Comparison of ENCODE assay signal across 29 cellular contexts in genomic region chr11:93974759-93975158, GRCh38. TPM values are rescaled to one million over a fixed set of nuclear protein-coding genes. Genes with fewer than 3 reads are reported as not detected.
"Had no signal": no experiment of that assay in that cellular context is flagged by ENCODE, and none has a peak within 500 bp of the region (broad histone marks: within the 10 kb centered on the region; RNA-seq: fewer than 3 reads in every experiment).

No MANE protein-coding gene starts in this region.

- H3K4me1 ChIP-seq: gastrocnemius medialis, neural progenitor cell, psoas muscle, transverse colon, upper lobe of right lung, uterus had no signal

- H3K27me3 ChIP-seq: gastrocnemius medialis, neural progenitor cell, spleen, transverse colon, upper lobe of right lung, uterus had no signal

- H3K9ac ChIP-seq: neural progenitor cell had no signal

- H3K27ac Mint-ChIP-seq: effector memory CD8-positive, alpha-beta T cell; memory B cell; mesothelial cell of epicardium; naive thymus-derived CD4-positive, alpha-beta T cell; nephron; neural progenitor cell; stimulated activated memory B cell treated with anti-CD40 and anti-IgM and Interleukin-4, amounts not matched to agents 10 μg/mL and 1 μg/mL and 100 μg/mL, for 72 hours; stimulated activated naive CD8-positive, alpha-beta T cell treated with anti-CD3 and anti-CD28 coated beads, Interleukin-15, Interleukin-2, amounts not matched to agents 100 ng/mL and 50 ng/mL, for 24 hours had no signal

- H3K27ac ChIP-seq: gastrocnemius medialis, neural progenitor cell, psoas muscle, skin epidermis, spleen, transverse colon, upper lobe of right lung, uterus had no signal

- H3K4me3 Mint-ChIP-seq: effector memory CD8-positive, alpha-beta T cell; memory B cell; mesothelial cell of epicardium; naive thymus-derived CD4-positive, alpha-beta T cell; nephron; neural progenitor cell; stimulated activated memory B cell treated with anti-CD40 and anti-IgM and Interleukin-4, amounts not matched to agents 10 μg/mL and 1 μg/mL and 100 μg/mL, for 72 hours; stimulated activated naive CD8-positive, alpha-beta T cell treated with anti-CD3 and anti-CD28 coated beads, Interleukin-15, Interleukin-2, amounts not matched to agents 100 ng/mL and 50 ng/mL, for 24 hours had no signal

- H3K36me3 Mint-ChIP-seq: memory B cell; mesothelial cell of epicardium; naive thymus-derived CD4-positive, alpha-beta T cell; neural progenitor cell; stimulated activated memory B cell treated with anti-CD40 and anti-IgM and Interleukin-4, amounts not matched to agents 10 μg/mL and 1 μg/mL and 100 μg/mL, for 72 hours had no signal

- H3K36me3 ChIP-seq: gastrocnemius medialis, neural progenitor cell, spleen, transverse colon, upper lobe of right lung, uterus had no signal

- H2AFZ ChIP-seq: neural progenitor cell had no signal

- H3K9me3 ChIP-seq: gastrocnemius medialis, mucosa of descending colon, uterus had no signal

- H3K4me3 ChIP-seq: gastrocnemius medialis, lung, mucosa of descending colon, neural progenitor cell, psoas muscle, skin epidermis, spleen, transverse colon, upper lobe of right lung, uterus had no signal

- ATAC-seq: effector memory CD8-positive, alpha-beta T cell; esophagus mucosa; gastrocnemius medialis; left lobe of liver; mucosa of descending colon; naive thymus-derived CD4-positive, alpha-beta T cell; psoas muscle; right cardiac atrium; stimulated activated memory B cell treated with anti-CD40 and anti-IgM and Interleukin-4, amounts not matched to agents 10 μg/mL and 1 μg/mL and 100 μg/mL, for 72 hours; upper lobe of right lung had no signal

- DNase-seq: cortex of kidney; effector memory CD8-positive, alpha-beta T cell; foreskin fibroblast; gastrocnemius medialis; head of caudate nucleus; mucosa of descending colon; naive thymus-derived CD4-positive, alpha-beta T cell; psoas muscle; right cardiac atrium; spleen; stimulated activated CD4-positive, alpha-beta T cell treated with anti-CD3 and anti-CD28 coated beads, Interleukin-4, amount 100 ng/mL, for 4 hours; transverse colon; upper lobe of right lung; uterus had no signal

- H3K4me1 Mint-ChIP-seq: memory B cell; naive thymus-derived CD4-positive, alpha-beta T cell; nephron; neural progenitor cell; stimulated activated memory B cell treated with anti-CD40 and anti-IgM and Interleukin-4, amounts not matched to agents 10 μg/mL and 1 μg/mL and 100 μg/mL, for 72 hours had no signal

- FAIRE-seq: keratinocyte had no signal

- H3K4me2 ChIP-seq: neural progenitor cell had no signal

RNA-seq across cellular contexts. Expression of gene HEPHL1, which starts 46.4 kb away (rescaled TPM):
- total RNA-seq: dermis microvascular lymphatic vessel endothelial cell; gastrocnemius medialis; glomerular endothelial cell; left lobe of liver; liver; lung; mesothelial cell of epicardium; naive thymus-derived CD4-positive, alpha-beta T cell; osteocyte; psoas muscle; right cardiac atrium; spleen; transverse colon; upper lobe of right lung; uterus had no signal
- polyA plus RNA-seq: lung; naive thymus-derived CD4-positive, alpha-beta T cell; right cardiac atrium; spleen had no signal
